Comparison of ENCODE assay signal across 8 cellular contexts in the genomic region with DNA sequence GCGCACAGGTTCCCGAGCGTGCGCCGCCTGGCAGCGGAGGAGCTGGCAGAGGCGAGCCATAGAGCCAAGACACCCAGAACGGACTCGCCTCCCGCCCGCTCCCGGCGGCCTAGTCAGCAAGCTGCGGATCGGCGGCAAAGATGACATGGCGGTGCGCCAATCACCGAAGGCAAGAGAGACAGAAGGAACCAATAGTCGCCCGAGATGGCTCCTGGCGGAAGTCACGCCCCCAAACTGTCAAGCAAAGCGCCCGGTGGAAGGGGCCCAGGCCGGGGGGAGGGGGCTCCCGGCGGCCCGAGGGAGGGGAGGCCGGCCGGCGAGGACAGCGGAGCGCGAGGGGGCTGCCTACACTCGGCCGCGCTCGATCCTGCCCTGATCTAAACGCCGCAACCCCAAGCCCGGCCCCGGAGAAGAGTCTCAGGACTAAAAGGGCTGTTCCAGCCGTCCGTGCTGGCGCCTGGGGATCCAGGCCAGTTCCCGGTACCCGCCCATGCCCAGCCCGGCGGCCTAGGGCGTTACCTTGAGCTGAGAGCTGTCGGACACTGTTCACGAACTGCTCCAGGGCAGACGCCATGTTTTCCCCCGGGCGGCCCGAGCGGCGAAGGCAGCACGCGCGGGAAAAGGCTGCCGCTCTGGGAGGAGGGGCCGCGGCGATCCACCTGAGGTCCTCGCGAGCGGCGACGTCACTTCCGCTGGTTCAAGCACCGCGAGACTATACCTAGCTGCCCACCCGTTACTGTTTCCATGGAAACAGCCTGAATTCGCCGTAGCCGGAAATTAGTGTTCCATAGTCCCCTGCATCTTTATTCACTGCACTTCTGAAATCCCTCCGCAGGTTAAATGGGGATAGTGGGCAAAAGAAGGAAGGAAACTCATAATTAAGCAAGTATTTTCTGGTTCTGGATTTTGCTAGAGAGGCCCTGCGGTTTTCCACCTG. TPM values are rescaled to one million over a fixed set of nuclear protein-coding genes. Genes with fewer than 3 reads are reported as not detected.
DNase-seq lines count a peak whose midpoint lies in the region; ATAC-seq, FAIRE-seq and TF ChIP-seq lines count a peak whose summit lies in the region.

Gene COPS3 (minus strand): TSS at position 634 of the 937 bp plus-strand sequence. CDS start 60 bp downstream, at position 574.

- intact Hi-C loops in body of pancreas (cut with DNase I), result no loop called here
- intact Hi-C loops in sigmoid colon (cut with DNase I), result loop anchor here (2.0 to 5.0 kb wide), 2 partner anchors 44 to 74 kb away; partner anchors contain the start of genes FLCN and PLD6

- H3K9me3 ChIP-seq in body of pancreas (no peaks in the 10 kb centered on the region), sigmoid colon (no peaks in the 10 kb centered on the region)

- ATAC-seq in GM18520 (IDR thresholded peaks at IDR 0.05; ENCODE audit: unreplicated experiment), result peak; percentile 91
- ATAC-seq in HG03064 (IDR thresholded peaks at IDR 0.05; ENCODE audit: low read depth, unreplicated experiment), result peak; percentile 78
- peak; percentile 96 for ATAC-seq in body of pancreas

- H3K27ac ChIP-seq in 22Rv1 (peak within 1 kb of the TSS; percentile 94), body of pancreas (peak within 1 kb of the TSS; percentile 93 to 99 (median 98)), sigmoid colon (peak within 1 kb of the TSS; percentile 96 to 99 (median 98))

- peak; percentile 70 for DNase-seq in NCI-H2107 treated with DMSO at 0.1 percent for 48 hours (lab: John Stamatoyannopoulos, UW; ENCODE audit: unreplicated experiment)
- peak; percentile 98 to 99 (median 99) for DNase-seq in body of pancreas
- peak; percentile 92 for DNase-seq in iPS DF 19.7 (ENCODE audit: low read depth, low spot score)
- DNase-seq in sigmoid colon, result peak; percentile 99

- H3K27me3 ChIP-seq in body of pancreas, result no peaks in the 10 kb centered on the region
- no peaks in the 10 kb centered on the region for H3K27me3 ChIP-seq in sigmoid colon

- FAIRE-seq in TTC549 (lab: Jason Lieb, UNC), result peak; percentile 74

- TF ChIP-seq POLR2A in body of pancreas (IDR thresholded peaks at IDR 0.05) (peak; percentile 42 to 85 (median 83)), sigmoid colon (IDR thresholded peaks at IDR 0.05) (peak; percentile 61 to 63)

- H3K4me1 ChIP-seq in body of pancreas, result peaks cover 33% of the 10 kb centered on the region
- peaks cover 0 to 44% (median 40%) of the 10 kb centered on the region in 4 donors for H3K4me1 ChIP-seq in sigmoid colon

- TF ChIP-seq CTCF in 22Rv1 (IDR thresholded peaks at IDR 0.05) (no peak), body of pancreas (IDR thresholded peaks at IDR 0.05) (no peak), sigmoid colon (IDR thresholded peaks at IDR 0.05) (no peak)

- 0 to 2% methylated on average over 6 to 79 of the region's 80 CpGs for WGBS in body of pancreas, 2 donors
- WGBS in sigmoid colon, 2 donors, result 0% methylated on average over 80 of the region's 80 CpGs

- H3K4me3 ChIP-seq in body of pancreas (peak within 1 kb of the TSS; percentile 92 to 95), sigmoid colon (peak within 1 kb of the TSS; percentile 79 to 96 (median 95))

- H3K36me3 ChIP-seq in body of pancreas (replicated peaks in 1 of 2; ENCODE audit: insufficient read depth in 1 of 2, low read depth in 2 of 2) (no peaks in the 10 kb centered on the region), sigmoid colon (peaks cover 0 to 2% (median 0%) of the 10 kb centered on the region in 4 donors)

- TF ChIP-seq EP300 in sigmoid colon (IDR thresholded peaks at IDR 0.05), result no peak

RNA-seq across cellular contexts. Expression of gene COPS3, which starts in this region (rescaled TPM):
- total RNA-seq in body of pancreas, result 10 to 100 TPM; 23.1 to 29.8 TPM
- 100 to 1,000 TPM in 1 of 4 donors, 10 to 100 TPM in 3; 56.8 to 105 (median 72.7) TPM for total RNA-seq in sigmoid colon
- 10 to 100 TPM; 44.6 to 50.5 (median 48.3) TPM for polyA plus RNA-seq in sigmoid colon

Comparison
In these comparisons a context has a peak if more than half of its experiments do, and no peak if none do; other contexts are left out.
1. Peak in every context shown above with its lines: DNase-seq, ATAC-seq, H3K4me3 ChIP-seq and H3K27ac ChIP-seq.